In genomic region chr6:136720045-136720760, GRCh38 we compare ENCODE assay signal across 11 cellular contexts.
DNase-seq lines count a peak whose midpoint lies in the region; ATAC-seq, FAIRE-seq and TF ChIP-seq lines count a peak whose summit lies in the region.
"Had no signal": no experiment of that assay in that cellular context is flagged by ENCODE, and none has a peak within 500 bp of the region (broad histone marks: within the 10 kb centered on the region; RNA-seq: fewer than 3 reads in every experiment).

No MANE protein-coding gene starts in this region.

- peak; percentile 36 for ATAC-seq in GM19328 (IDR thresholded peaks at IDR 0.05; ENCODE audit: unreplicated experiment)
- peak; percentile 54 for ATAC-seq in HG03064 (IDR thresholded peaks at IDR 0.05; ENCODE audit: low read depth, unreplicated experiment)
- peak; percentile 32 for ATAC-seq in activated B cell treated with CpG ODN at 0.5 μM for 24 hours (ENCODE audit: low read depth)

- peaks cover 3 to 24% (median 14%) of the 10 kb centered on the region in 3 donors for H3K36me3 Mint-ChIP-seq in CD8-positive, alpha-beta memory T cell
- H3K36me3 Mint-ChIP-seq in activated B cell treated with CpG ODN at 0.5 μM for 24 hours (ENCODE audit: low read depth) (no peaks in the 10 kb centered on the region), chondrocyte (ENCODE audit: low read depth) (peaks cover 1% of the 10 kb centered on the region)

- H3K27me3 ChIP-seq in CD8-positive, alpha-beta memory T cell (ENCODE audit: insufficient read depth, low read length, poor library complexity, severe bottlenecking), result no peaks in the 10 kb centered on the region

- FAIRE-seq in D721Med (lab: Jason Lieb, UNC), result no peak
- FAIRE-seq: G401.6 had no signal

- H3K27me3 Mint-ChIP-seq in CD8-positive, alpha-beta memory T cell, result no peaks in the 10 kb centered on the region
- H3K27me3 Mint-ChIP-seq in activated B cell treated with CpG ODN at 0.5 μM for 24 hours, result no peaks in the 10 kb centered on the region
- H3K27me3 Mint-ChIP-seq in chondrocyte (ENCODE audit: low read depth), result no peaks in the 10 kb centered on the region

- CTCF ChIA-PET in CD8-positive, alpha-beta memory T cell (lab: Charles Lee), result interaction anchor here (0.9 to 3.3 kb wide), 3 partner anchors 9 to 76 kb away, joined by 3 to 11 read pairs (median 6); partner anchors contain the start of gene MAP3K5
- CTCF ChIA-PET in activated B cell treated with CpG ODN at 0.5 μM for 24 hours (lab: Charles Lee), result interaction anchor here (1.6 to 6.5 kb wide), 3 partner anchors 18 to 76 kb away, joined by 3 to 55 read pairs (median 7); partner anchors contain the start of gene MAP3K5

- H3K4me3 ChIP-seq in CD8-positive, alpha-beta memory T cell (ENCODE audit: low read length), result no peak overlapping the region

- POLR2A ChIA-PET in CD8-positive, alpha-beta memory T cell (lab: Charles Lee), result interaction anchor here (1.1 kb wide), 1 partner anchor 72 kb away, joined by 3 read pairs; the partner anchor contains the start of gene MAP3K5
- POLR2A ChIA-PET in activated B cell treated with CpG ODN at 0.5 μM for 24 hours (lab: Charles Lee), result interaction anchor here (0.7 to 5.2 kb wide), 4 partner anchors 43 to 71 kb away, joined by 4 to 53 read pairs (median 7); partner anchors contain the start of gene MAP3K5

- peaks cover 0 to 4% (median 2%) of the 10 kb centered on the region in 5 donors for H3K9me3 Mint-ChIP-seq in CD8-positive, alpha-beta memory T cell
- no peaks in the 10 kb centered on the region for H3K9me3 Mint-ChIP-seq in activated B cell treated with CpG ODN at 0.5 μM for 24 hours
- peaks cover 4% of the 10 kb centered on the region for H3K9me3 Mint-ChIP-seq in chondrocyte (ENCODE audit: low read depth)

- H3K27ac Mint-ChIP-seq in CD8-positive, alpha-beta memory T cell, result peak overlapping the region in 5 of 8 donors; percentile 43 to 84 (median 73)
- H3K27ac Mint-ChIP-seq in activated B cell treated with CpG ODN at 0.5 μM for 24 hours (peak overlapping the region; percentile 86), chondrocyte (ENCODE audit: unreplicated experiment) (no peak overlapping the region)

- peak overlapping the region in 6 of 7 donors; percentile 20 to 67 (median 43) for H3K4me3 Mint-ChIP-seq in CD8-positive, alpha-beta memory T cell
- H3K4me3 Mint-ChIP-seq in activated B cell treated with CpG ODN at 0.5 μM for 24 hours (peak overlapping the region; percentile 67), chondrocyte (ENCODE audit: unreplicated experiment) (no peak overlapping the region)

- H3K9me3 ChIP-seq in CD8-positive, alpha-beta memory T cell (ENCODE audit: low read length), result no peaks in the 10 kb centered on the region

- no peak for TF ChIP-seq CTCF in activated B cell treated with CpG ODN at 0.5 μM for 24 hours (IDR thresholded peaks at IDR 0.05)
- no peak for TF ChIP-seq CTCF in D721Med (IDR thresholded peaks at IDR 0.05; ENCODE audit: insufficient read depth, missing control alignments)
- TF ChIP-seq CTCF in chondrocyte (IDR thresholded peaks at IDR 0.05), result no peak

- H3K4me1 Mint-ChIP-seq in CD8-positive, alpha-beta memory T cell, result peaks cover 57 to 68% (median 60%) of the 10 kb centered on the region in 3 donors
- H3K4me1 Mint-ChIP-seq in activated B cell treated with CpG ODN at 0.5 μM for 24 hours (peaks cover 71% of the 10 kb centered on the region), chondrocyte (ENCODE audit: low read depth) (peaks cover 40% of the 10 kb centered on the region)

- H3K36me3 ChIP-seq in CD8-positive, alpha-beta memory T cell (ENCODE audit: insufficient read depth, low read length), result no peaks in the 10 kb centered on the region

- H3K4me1 ChIP-seq in CD8-positive, alpha-beta memory T cell (ENCODE audit: insufficient read depth, low read length), result peaks cover 5% of the 10 kb centered on the region

- intact Hi-C loops in activated B cell treated with CpG ODN at 0.5 μM for 24 hours (cut with micrococcal nuclease), result loop anchor here (1.0 to 10.0 kb wide), 2 partner anchors 31 to 205 kb away; partner anchors contain the start of gene SLC35D3

- no peak for DNase-seq in CD8-positive, alpha-beta memory T cell
- DNase-seq in activated B cell treated with CpG ODN at 0.5 μM for 24 hours, result no peak
- DNase-seq in D721Med (ENCODE audit: insufficient read length, low spot score), result no peak
- DNase-seq in NCI-H1092 treated with DMSO at 0.1 percent for 48 hours (lab: John Stamatoyannopoulos, UW), result no peak
- no peak for DNase-seq in chondrocyte (ENCODE audit: low spot score)
- DNase-seq in GM19238 (ENCODE audit: insufficient read length, low spot score), result no peak
- DNase-seq: activated CD4-positive, CD25-positive, alpha-beta regulatory T cell treated with anti-CD3 and anti-CD28 coated beads, Interleukin-2, amount 50 U/mL, for 72 hours; mesenchymal stem cell had no signal

- no peak overlapping the region for H3K27ac ChIP-seq in CD8-positive, alpha-beta memory T cell (ENCODE audit: low read depth, low read length)
